In the genomic region with DNA sequence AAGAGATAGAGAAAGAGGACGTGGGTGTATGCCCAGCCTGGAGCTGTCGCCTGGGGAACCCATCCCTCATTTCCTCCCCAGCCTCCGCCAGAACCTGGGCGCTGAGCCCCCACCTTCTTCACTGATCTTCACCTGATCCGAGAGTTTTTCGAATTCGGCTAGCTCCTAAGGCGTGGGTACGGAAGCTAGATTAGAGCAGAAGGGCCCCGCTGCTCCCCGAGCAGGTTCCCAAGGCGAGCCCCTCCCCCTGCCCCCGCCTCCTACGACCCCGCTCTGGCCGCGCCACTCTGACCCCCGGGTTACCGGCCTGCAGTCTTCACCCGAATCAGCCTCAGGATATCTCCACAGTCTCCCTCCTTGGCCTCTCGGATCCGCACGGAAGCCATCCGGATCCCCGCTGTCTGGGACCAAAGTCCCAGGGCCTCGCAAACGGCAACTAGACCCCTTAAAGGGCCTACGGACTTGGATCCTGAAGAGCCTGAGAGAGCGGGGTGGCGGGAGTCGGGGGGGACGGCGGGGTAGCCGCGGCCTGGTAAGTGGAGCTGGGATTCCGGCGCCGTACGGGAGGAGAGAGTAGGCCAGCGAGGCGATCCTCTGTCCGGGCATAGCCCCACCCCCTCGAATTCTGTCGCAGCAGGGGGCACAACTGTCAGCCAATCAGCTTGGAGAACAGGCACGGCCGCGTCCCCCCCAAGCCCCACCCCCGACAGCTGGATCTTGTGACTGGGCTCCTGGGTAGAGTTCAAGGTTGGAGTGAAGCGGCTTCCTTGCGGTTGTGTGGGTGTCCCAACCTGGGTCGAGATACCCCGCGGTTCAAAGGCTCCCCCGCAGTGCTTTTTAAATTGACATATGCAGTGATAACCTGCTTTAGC, we compare ENCODE assay signal across 8 cellular contexts. TPM values are rescaled to one million over a fixed set of nuclear protein-coding genes. Genes with fewer than 3 reads are reported as not detected.
DNase-seq lines count a peak whose midpoint lies in the region; ATAC-seq and TF ChIP-seq lines count a peak whose summit lies in the region.

TSS of gene SAT2 (minus strand) at position 572 of the 872 bp plus-strand sequence. CDS start at position 386, 186 bp downstream.

- peak within 1 kb of the TSS; percentile 90 to 94 (median 92) for H3K4me3 Mint-ChIP-seq in CD4-positive, CD25-positive, alpha-beta regulatory T cell
- H3K4me3 Mint-ChIP-seq in activated T-cell treated with anti-CD3 and anti-CD28 coated beads, Interleukin-2, amount 50 U/mL, for 4 hours = peak within 1 kb of the TSS; percentile 87

- H3K27ac Mint-ChIP-seq in CD4-positive, CD25-positive, alpha-beta regulatory T cell = peak within 1 kb of the TSS; percentile 90 to 93 (median 93)

- no peak for TF ChIP-seq CTCF in PC-3 (conservative IDR thresholded peaks at IDR 0.05; ENCODE audit: low read depth, low read length)

- H3K4me1 Mint-ChIP-seq in CD4-positive, CD25-positive, alpha-beta regulatory T cell = peaks cover 0 to 21% (median 13%) of the 10 kb centered on the region in 4 donors
- H3K4me1 Mint-ChIP-seq in activated T-cell treated with anti-CD3 and anti-CD28 coated beads, Interleukin-2, amount 50 U/mL, for 4 hours (ENCODE audit: low read depth) = peaks cover 17% of the 10 kb centered on the region

- no TSS peak for BruUV-seq in PC-3 (replicated peaks; lab: Mats Ljungman, UMichigan)

- H3F3A ChIP-seq in PC-3 (ENCODE audit: low read length, unreplicated experiment) = no peaks in the 10 kb centered on the region

- peak; percentile 75 to 94 (median 82) for DNase-seq in CD4-positive, CD25-positive, alpha-beta regulatory T cell
- DNase-seq in PC-3 = peak; percentile 84
- DNase-seq in activated T-cell treated with anti-CD3 and anti-CD28 coated beads, Interleukin-2, amount 50 U/mL, for 4 hours = peak; percentile 81
- DNase-seq in stimulated activated CD8-positive, alpha-beta memory T cell treated with anti-CD3 and anti-CD28 coated beads, Interleukin-4, amount 100 ng/mL, for 48 hours = peak; percentile 88

- H3K27ac ChIP-seq in CD4-positive, CD25-positive, alpha-beta regulatory T cell (ENCODE audit: insufficient read depth, low read length, poor library complexity, severe bottlenecking) = peak within 1 kb of the TSS; percentile 73
- H3K27ac ChIP-seq in HUES48 (ENCODE audit: low read depth, low read length) (peak within 1 kb of the TSS; percentile 99), PC-3 (ENCODE audit: low read length) (no peak within 1 kb of the TSS)

- H3K9me3 Mint-ChIP-seq in CD4-positive, CD25-positive, alpha-beta regulatory T cell = no peaks in the 10 kb centered on the region
- no peaks in the 10 kb centered on the region for H3K9me3 Mint-ChIP-seq in activated T-cell treated with anti-CD3 and anti-CD28 coated beads, Interleukin-2, amount 50 U/mL, for 4 hours

- peak; percentile 89 to 92 for ATAC-seq in CD4-positive, CD25-positive, alpha-beta regulatory T cell (ENCODE audit: low read depth in 2 of 2)
- ATAC-seq in GM19452 (IDR thresholded peaks at IDR 0.05; ENCODE audit: unreplicated experiment) (peak; percentile 90), PC-3 (peak; percentile 98), esophagus mucosa (peak; percentile 94)
- ATAC-seq in activated T-cell treated with anti-CD3 and anti-CD28 coated beads, Interleukin-2, amount 50 U/mL, for 4 hours = peak; percentile 96 to 97

- no peaks in the 10 kb centered on the region for H3K9me2 ChIP-seq in PC-3 (replicated peaks; ENCODE audit: low read length)

- H3K4me2 ChIP-seq in PC-3 (ENCODE audit: low read length) = peak within 1 kb of the TSS; percentile 86

- POLR2A ChIA-PET in PC-3 (lab: Charles Lee; ENCODE audit: unreplicated experiment) = interaction anchor here (0.5 to 1.1 kb wide), 6 partner anchors 13 to 466 kb away, joined by 3 to 6 read pairs (median 4); partner anchors contain the start of genes FXR2 and TP53

- H3K27me3 ChIP-seq in CD4-positive, CD25-positive, alpha-beta regulatory T cell (ENCODE audit: control insufficient read depth, insufficient read depth, low read length) = no peaks in the 10 kb centered on the region
- no peaks in the 10 kb centered on the region for H3K27me3 ChIP-seq in HUES48 (ENCODE audit: control insufficient read depth, insufficient read depth, low read length)
- H3K27me3 ChIP-seq in PC-3 (ENCODE audit: low read length) = no peaks in the 10 kb centered on the region
- H3K27me3 ChIP-seq in mucosa of stomach (ENCODE audit: control insufficient read depth, insufficient read depth, low read length) = no peaks in the 10 kb centered on the region

- CTCF ChIA-PET in PC-3 (lab: Charles Lee) = interaction anchor here (0.6 to 1.1 kb wide), 4 partner anchors 18 to 67 kb away, joined by 3 to 5 read pairs (median 4); partner anchors contain the start of genes ATP1B2 and TP53

- H3K4me1 ChIP-seq in CD4-positive, CD25-positive, alpha-beta regulatory T cell (ENCODE audit: control insufficient read depth, insufficient read depth, low read length, poor library complexity, severe bottlenecking) = peaks cover 17% of the 10 kb centered on the region
- peaks cover 6% of the 10 kb centered on the region; the same call in 1 of the 2 replicates for H3K4me1 ChIP-seq in HUES48 (ENCODE audit: control insufficient read depth, insufficient read depth, low read length)
- no peaks in the 10 kb centered on the region for H3K4me1 ChIP-seq in PC-3 (ENCODE audit: insufficient read depth, low read length)
- H3K4me1 ChIP-seq in mucosa of stomach (ENCODE audit: control insufficient read depth, insufficient read depth, low read length) = peaks cover 18% of the 10 kb centered on the region

- intact Hi-C loops in PC-3 (cut with micrococcal nuclease) = no loop called here

- H2AFZ ChIP-seq in PC-3 (ENCODE audit: low read length) = peak within 1 kb of the TSS; percentile 87

- H3K4me3 ChIP-seq in CD4-positive, CD25-positive, alpha-beta regulatory T cell (ENCODE audit: low read depth, low read length) = peak within 1 kb of the TSS; percentile 75
- H3K4me3 ChIP-seq in HUES48 (ENCODE audit: low read depth, low read length) (peak within 1 kb of the TSS; percentile 95), PC-3 (ENCODE audit: low read length) (peak within 1 kb of the TSS; percentile 91), mucosa of stomach (ENCODE audit: low read length) (peak within 1 kb of the TSS; percentile 80)

- H3K9ac ChIP-seq in HUES48 (ENCODE audit: low read depth, low read length) (peak within 1 kb of the TSS; percentile 86), PC-3 (ENCODE audit: low read length) (peak within 1 kb of the TSS; percentile 84), mucosa of stomach (ENCODE audit: low read length) (peak within 1 kb of the TSS; percentile 92)

- H3K9me3 ChIP-seq in CD4-positive, CD25-positive, alpha-beta regulatory T cell (ENCODE audit: control insufficient read depth in 2 of 2, low read length in 2 of 2) = no peaks in the 10 kb centered on the region
- no peaks in the 10 kb centered on the region for H3K9me3 ChIP-seq in HUES48 (ENCODE audit: control insufficient read depth, insufficient read depth, low read length)
- H3K9me3 ChIP-seq in PC-3 (ENCODE audit: low read length) = no peaks in the 10 kb centered on the region
- H3K9me3 ChIP-seq in mucosa of stomach (ENCODE audit: control insufficient read depth, low read length) = no peaks in the 10 kb centered on the region

- H3K79me2 ChIP-seq in PC-3 (ENCODE audit: low read length) = peaks cover 13% of the 10 kb centered on the region

- no peaks in the 10 kb centered on the region for H3K36me3 ChIP-seq in CD4-positive, CD25-positive, alpha-beta regulatory T cell (ENCODE audit: control insufficient read depth, insufficient read depth, low read length)
- H3K36me3 ChIP-seq in HUES48 (ENCODE audit: control insufficient read depth, insufficient read depth, low read length) (no peaks in the 10 kb centered on the region), PC-3 (ENCODE audit: low read depth, low read length) (no peaks in the 10 kb centered on the region), mucosa of stomach (ENCODE audit: control insufficient read depth, insufficient read depth, low read length) (no peaks in the 10 kb centered on the region)

- H3K27me3 Mint-ChIP-seq in CD4-positive, CD25-positive, alpha-beta regulatory T cell = no peaks in the 10 kb centered on the region
- no peaks in the 10 kb centered on the region for H3K27me3 Mint-ChIP-seq in activated T-cell treated with anti-CD3 and anti-CD28 coated beads, Interleukin-2, amount 50 U/mL, for 4 hours (ENCODE audit: low read depth)

- H4K20me1 ChIP-seq in PC-3 (ENCODE audit: low read length) = no peaks in the 10 kb centered on the region

- H3K36me3 Mint-ChIP-seq in CD4-positive, CD25-positive, alpha-beta regulatory T cell = no peaks in the 10 kb centered on the region
- no peaks in the 10 kb centered on the region for H3K36me3 Mint-ChIP-seq in activated T-cell treated with anti-CD3 and anti-CD28 coated beads, Interleukin-2, amount 50 U/mL, for 4 hours (ENCODE audit: insufficient read depth)

RNA-seq across cellular contexts. Expression of gene SAT2, which starts in this region (rescaled TPM):
- 36.9 TPM for total RNA-seq in CD4-positive, CD25-positive, alpha-beta regulatory T cell
- polyA plus RNA-seq in CD4-positive, CD25-positive, alpha-beta regulatory T cell = 10 to 100 TPM; 26.7 to 36.5 (median 30.3) TPM
- 27.6 and 33.1 TPM in 2 replicates for total RNA-seq in PC-3 (2014; rRNA removed)
- total RNA-seq in activated T-cell treated with anti-CD3 and anti-CD28 coated beads, Interleukin-2, amount 50 U/mL, for 4 hours = 10 to 100 TPM; 14.9 to 18.1 (median 16.8) TPM
- 35.7 TPM for total RNA-seq in esophagus mucosa
